Comparison of ENCODE assay signal across 15 cellular contexts in the genomic region with DNA sequence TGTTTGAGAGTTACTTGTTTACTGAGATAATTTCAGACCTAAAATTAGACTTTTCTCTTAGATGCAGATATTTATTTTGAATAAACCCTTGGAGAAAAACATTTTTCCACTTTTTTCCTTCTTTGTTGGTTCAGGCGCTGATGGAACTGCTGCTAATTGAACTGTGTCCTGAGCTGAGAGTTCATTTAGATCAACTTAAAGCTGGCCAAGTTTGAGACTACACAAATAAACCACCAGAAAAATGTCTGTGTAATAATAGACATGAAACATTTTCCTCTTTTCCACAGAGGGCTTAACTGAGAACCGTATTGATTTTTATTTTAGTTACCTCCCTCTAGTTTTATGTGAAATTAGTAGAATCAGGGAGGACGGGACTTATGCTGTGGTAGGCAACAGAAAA. TPM values are rescaled to one million over a fixed set of nuclear protein-coding genes. Genes with fewer than 3 reads are reported as not detected.
A peak's percentile ranks its signal among the peaks of the same experiment; 100 is the strongest.
DNase-seq lines count a peak whose midpoint lies in the region; ATAC-seq and TF ChIP-seq lines count a peak whose summit lies in the region.
"Had no signal": no experiment of that assay in that cellular context is flagged by ENCODE, and none has a peak within 500 bp of the region (broad histone marks: within the 10 kb centered on the region; RNA-seq: fewer than 3 reads in every experiment).

No MANE protein-coding gene starts in this region.

- no peak for DNase-seq in activated CD4-positive, alpha-beta T cell treated with anti-CD3 and anti-CD28 coated beads, Interleukin-2, amount 10 ng/mL, durations not matched to agents 7 days and 5 days
- no peak for DNase-seq in activated CD4-positive, alpha-beta T cell treated with anti-CD3 and anti-CD28 coated beads, Interleukin-2, amount 50 U/mL, for 1 hour
- DNase-seq in ascending aorta (ENCODE audit: low spot score in 2 of 2) (no peak), right lobe of liver (no peak), tibial artery (no peak), NCI-H82 treated with DMSO at 0.1 percent for 48 hours (lab: John Stamatoyannopoulos, UW; ENCODE audit: unreplicated experiment) (no peak), 8988T (no peak)
- DNase-seq: CD4-positive, CD25-positive, alpha-beta regulatory T cell; DMS53; GM23248; H7 had no signal

- CTCF ChIA-PET in activated CD4-positive, alpha-beta T cell treated with anti-CD3 and anti-CD28 coated beads, Interleukin-2, amount 10 ng/mL, durations not matched to agents 7 days and 5 days (lab: Charles Lee), result interaction anchor here (0.6 kb wide), 1 partner anchor 49 kb away, joined by 3 read pairs; no protein-coding TSS in a partner anchor

- no peak for TF ChIP-seq POLR2A in right lobe of liver (IDR thresholded peaks at IDR 0.05)

- H3K4me3 ChIP-seq in ascending aorta, result no peak overlapping the region
- no peak overlapping the region for H3K4me3 ChIP-seq in right lobe of liver
- H3K4me3 ChIP-seq in tibial artery, result no peak overlapping the region
- H3K4me3 ChIP-seq: BLaER1 treated with 17β-estradiol and CSF1 and Interleukin-3, amounts not matched to agents 10 nM and 100 nM; GM23248 had no signal

- H3K4me1 Mint-ChIP-seq in activated CD4-positive, alpha-beta T cell treated with anti-CD3 and anti-CD28 coated beads, Interleukin-2, amount 10 ng/mL, durations not matched to agents 7 days and 5 days, result no peaks in the 10 kb centered on the region
- H3K4me1 Mint-ChIP-seq: CD4-positive, CD25-positive, alpha-beta regulatory T cell had no signal

- ATAC-seq in right lobe of liver, result peak; percentile 60 to 83 (median 80)
- ATAC-seq in HG03378 (IDR thresholded peaks at IDR 0.05; ENCODE audit: unreplicated experiment), result no peak

- TF ChIP-seq CTCF in ascending aorta (IDR thresholded peaks at IDR 0.05) (no peak), right lobe of liver (IDR thresholded peaks at IDR 0.05) (no peak), tibial artery (IDR thresholded peaks at IDR 0.05) (no peak)

- H3K27ac Mint-ChIP-seq in activated CD4-positive, alpha-beta T cell treated with anti-CD3 and anti-CD28 coated beads, Interleukin-2, amount 10 ng/mL, durations not matched to agents 7 days and 5 days, result peak overlapping the region; percentile 19
- H3K27ac Mint-ChIP-seq: CD4-positive, CD25-positive, alpha-beta regulatory T cell had no signal

- H3K4me3 Mint-ChIP-seq in activated CD4-positive, alpha-beta T cell treated with anti-CD3 and anti-CD28 coated beads, Interleukin-2, amount 10 ng/mL, durations not matched to agents 7 days and 5 days, result no peak overlapping the region
- H3K4me3 Mint-ChIP-seq: CD4-positive, CD25-positive, alpha-beta regulatory T cell; IgD-negative memory B cell had no signal

- H3K9me3 ChIP-seq in ascending aorta, result no peaks in the 10 kb centered on the region
- no peaks in the 10 kb centered on the region for H3K9me3 ChIP-seq in right lobe of liver
- H3K9me3 ChIP-seq in tibial artery, result no peaks in the 10 kb centered on the region
- H3K9me3 ChIP-seq: BLaER1 treated with 17β-estradiol and CSF1 and Interleukin-3, amounts not matched to agents 10 nM and 100 nM had no signal

- POLR2A ChIA-PET in activated CD4-positive, alpha-beta T cell treated with anti-CD3 and anti-CD28 coated beads, Interleukin-2, amount 10 ng/mL, durations not matched to agents 7 days and 5 days (lab: Charles Lee), result no interaction called here

- intact Hi-C loops in ascending aorta (cut with DNase I), result no loop called here
- intact Hi-C loops in right lobe of liver (cut with DNase I), result no loop called here
- intact Hi-C loops in tibial artery (cut with DNase I; ENCODE audit: low total_unique reads), result no loop called here

- H3K27me3 ChIP-seq in ascending aorta (no peaks in the 10 kb centered on the region), right lobe of liver (no peaks in the 10 kb centered on the region), tibial artery (no peaks in the 10 kb centered on the region)
- H3K27me3 ChIP-seq: BLaER1 treated with 17β-estradiol and CSF1 and Interleukin-3, amounts not matched to agents 10 nM and 100 nM had no signal

- H3K36me3 Mint-ChIP-seq in activated CD4-positive, alpha-beta T cell treated with anti-CD3 and anti-CD28 coated beads, Interleukin-2, amount 10 ng/mL, durations not matched to agents 7 days and 5 days (ENCODE audit: low read depth), result peaks cover 7% of the 10 kb centered on the region

- H3K4me1 ChIP-seq in ascending aorta (peaks cover 7 to 46% of the 10 kb centered on the region in 2 donors), right lobe of liver (peaks cover 0 to 26% (median 3%) of the 10 kb centered on the region in 4 donors), tibial artery (peaks cover 0 to 62% (median 15%) of the 10 kb centered on the region in 4 donors)
- H3K4me1 ChIP-seq: BLaER1 treated with 17β-estradiol and CSF1 and Interleukin-3, amounts not matched to agents 10 nM and 100 nM had no signal

- 28% methylated on average over 3 of the region's 3 CpGs for WGBS in right lobe of liver (ENCODE audit: insufficient coverage, low coverage, low lambda C conversion rate, missing lambda C conversion rate)

- no peaks in the 10 kb centered on the region for H3K9me3 Mint-ChIP-seq in activated CD4-positive, alpha-beta T cell treated with anti-CD3 and anti-CD28 coated beads, Interleukin-2, amount 10 ng/mL, durations not matched to agents 7 days and 5 days
- H3K9me3 Mint-ChIP-seq: CD4-positive, CD25-positive, alpha-beta regulatory T cell; IgD-negative memory B cell had no signal

- H3K36me3 ChIP-seq in ascending aorta, result no peaks in the 10 kb centered on the region
- no peaks in the 10 kb centered on the region for H3K36me3 ChIP-seq in right lobe of liver
- H3K36me3 ChIP-seq in tibial artery, result peaks cover 0 to 4% (median 0%) of the 10 kb centered on the region in 3 donors

- H3K27ac ChIP-seq in ascending aorta (peak overlapping the region; percentile 59 to 84), right lobe of liver (peak overlapping the region in 1 of 3 donors; percentile 24), tibial artery (peak overlapping the region; percentile 72 to 84)
- H3K27ac ChIP-seq: 22Rv1; BLaER1 treated with 17β-estradiol and CSF1 and Interleukin-3, amounts not matched to agents 10 nM and 100 nM; GM23248 had no signal

- no peaks in the 10 kb centered on the region for H3K27me3 Mint-ChIP-seq in activated CD4-positive, alpha-beta T cell treated with anti-CD3 and anti-CD28 coated beads, Interleukin-2, amount 10 ng/mL, durations not matched to agents 7 days and 5 days
- H3K27me3 Mint-ChIP-seq: CD4-positive, CD25-positive, alpha-beta regulatory T cell; IgD-negative memory B cell had no signal

RNA-seq across cellular contexts. Expression of a gene that starts 32.5 kb away (rescaled TPM):
- total RNA-seq in activated CD4-positive, alpha-beta T cell treated with anti-CD3 and anti-CD28 coated beads, Interleukin-2, amount 10 ng/mL, durations not matched to agents 7 days and 5 days, result under 1 TPM; 0.73 to 0.79 TPM
- 0.53 TPM for total RNA-seq in ascending aorta
- under 1 TPM; 0.19 to 0.37 (median 0.27) TPM for total RNA-seq in right lobe of liver
- total RNA-seq: GM23248 had no signal

RNA-seq across cellular contexts. Expression of a gene that starts 33.4 kb away (rescaled TPM):
- total RNA-seq in activated CD4-positive, alpha-beta T cell treated with anti-CD3 and anti-CD28 coated beads, Interleukin-2, amount 10 ng/mL, durations not matched to agents 7 days and 5 days, result 10 to 100 TPM; 12.0 to 12.8 TPM
- total RNA-seq in ascending aorta, result 1.9 TPM
- 10 to 100 TPM in 2 of 6 experiments, 1 to 10 TPM in 4; 3.9 to 19.0 (median 6.0) TPM for total RNA-seq in right lobe of liver
